Comparison of ENCODE assay signal across 13 cellular contexts in genomic region chr2:151760139-151760650, GRCh38. TPM values are rescaled to one million over a fixed set of nuclear protein-coding genes. Genes with fewer than 3 reads are reported as not detected.
DNase-seq lines count a peak whose midpoint lies in the region; ATAC-seq and TF ChIP-seq lines count a peak whose summit lies in the region.
"Had no signal": no experiment of that assay in that cellular context is flagged by ENCODE, and none has a peak within 500 bp of the region (broad histone marks: within the 10 kb centered on the region; RNA-seq: fewer than 3 reads in every experiment).

No MANE protein-coding gene starts in this region.

- H3K4me3 ChIP-seq in choroid plexus epithelial cell (ENCODE audit: low read depth, low read length): no peak overlapping the region
- H3K4me3 ChIP-seq: ascending aorta had no signal

- ATAC-seq in HG03520 (IDR thresholded peaks at IDR 0.05; ENCODE audit: unreplicated experiment): no peak
- no peak for ATAC-seq in GM21786 (IDR thresholded peaks at IDR 0.05; ENCODE audit: unreplicated experiment)

- no peak for TF ChIP-seq CTCF in choroid plexus epithelial cell (conservative IDR thresholded peaks at IDR 0.05; ENCODE audit: low read depth, low read length)

- DNase-seq in DMS53 (lab: John Stamatoyannopoulos, UW) (peak; percentile 88), NCI-H69 (lab: John Stamatoyannopoulos, UW) (peak; percentile 80), choroid plexus epithelial cell (ENCODE audit: low read depth) (peak; percentile 54), myocyte (ENCODE audit: low read depth) (peak; percentile 47), HT-29 (ENCODE audit: low spot score) (no peak), NCI-H510A (lab: John Stamatoyannopoulos, UW) (no peak)
- DNase-seq: activated CD4-positive, alpha-beta T cell treated with anti-CD3 and anti-CD28 coated beads, Interleukin-2, amount 10 ng/mL, durations not matched to agents 24 days and 14 days; AML-193; H7; midbrain had no signal

RNA-seq across cellular contexts. Expression of gene NEB, which starts 25.9 kb away (rescaled TPM):
- 1,133 and 1,145 TPM in 2 replicates for total RNA-seq in myocyte
- polyA plus RNA-seq in myocyte (2012): 101 TPM
- 1.0 and 1.2 TPM in 2 replicates for total RNA-seq in HT-29 (2014; rRNA removed; shearing (Covaris generic))

Comparison
In these comparisons a context has a peak if more than half of its experiments do, and no peak if none do; other contexts are left out.
1. DNase-seq: peak in DMS53 (single experiment), NCI-H69 (single experiment), choroid plexus epithelial cell (single experiment) and myocyte (single experiment); none in HT-29 (single experiment) and NCI-H510A (single experiment).
2. RNA of gene NEB, which starts 25.9 kb away (total RNA-seq): 1,133 to 1,145 TPM in myocyte; 1.0 to 1.2 TPM in HT-29; every median in the first group is over 100 times any median in the second.